ENCODE assay signal across 1 cellular context in the genomic region with DNA sequence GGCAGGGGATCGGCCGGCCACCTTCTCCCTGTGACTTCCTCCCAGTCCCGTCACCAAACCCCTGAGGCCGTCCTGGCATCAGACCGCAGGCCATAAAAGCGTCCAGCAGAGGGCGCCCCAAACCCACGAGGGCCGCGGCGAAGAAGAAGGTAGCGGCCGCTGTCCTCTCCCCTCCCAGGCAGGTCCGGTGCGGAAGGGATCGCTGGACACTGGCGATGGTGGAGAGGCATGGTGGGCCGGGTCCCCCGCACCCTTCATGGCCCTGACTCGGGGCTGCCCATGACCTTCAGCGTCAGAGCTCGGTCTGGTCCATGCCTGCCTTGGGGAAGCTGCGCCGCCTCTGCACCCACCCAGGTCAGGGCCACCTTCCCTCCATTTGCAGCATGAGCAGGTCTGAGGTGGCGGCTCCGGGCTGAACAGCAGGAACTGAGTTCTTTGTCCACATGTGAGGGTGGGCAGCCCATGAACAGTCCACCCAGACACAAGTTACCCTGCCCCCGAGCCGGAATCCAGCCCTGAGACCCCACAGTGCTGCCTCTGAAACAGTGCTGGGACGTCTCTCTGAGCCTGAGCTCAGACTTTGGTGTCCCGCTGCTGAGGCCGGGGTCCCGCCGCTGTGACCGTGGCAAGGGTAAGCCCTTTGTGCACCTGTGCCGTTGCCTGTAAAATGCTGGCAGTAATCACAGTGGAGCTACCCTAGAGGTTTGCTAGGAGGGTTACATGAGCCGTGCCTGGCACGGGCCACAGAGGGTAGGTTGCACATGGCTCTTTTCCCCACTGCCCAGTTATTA.
A peak's percentile ranks its signal among the peaks of the same experiment; 100 is the strongest.
TF ChIP-seq lines count a peak whose summit lies in the region.

No MANE protein-coding gene starts in this region.

TF ChIP-seq in HepG2, 621 proteins besides CTCF, POLR2A, EP300 and RAD21 (continued from another document and continues in another):
- TF ChIP-seq ZNF205 (CRISPR knock-in tag; IDR thresholded peaks at IDR 0.05) (peak; percentile 59; the same call in 1 of the 2 replicates), LCORL (IDR thresholded peaks at IDR 0.05) (no peak), LCORL (CRISPR knock-in tag; IDR thresholded peaks at IDR 0.05) (peak; percentile 90), SIX4 (CRISPR knock-in tag; IDR thresholded peaks at IDR 0.05) (no peak), PHB2 (IDR thresholded peaks at IDR 0.05; ENCODE audit: partially characterized antibody) (no peak), KMT2B (CRISPR knock-in tag; IDR thresholded peaks at IDR 0.05) (peak; percentile 25; the same call in 1 of the 2 replicates), ZNF335 (CRISPR knock-in tag; IDR thresholded peaks at IDR 0.05) (0 out of 2 replicates have a peak, but pooled peaks have one; percentile 64), ZBTB7B (CRISPR knock-in tag; IDR thresholded peaks at IDR 0.05) (no peak), ZFP36L1 (CRISPR knock-in tag; IDR thresholded peaks at IDR 0.05) (no peak), SMAD1 (CRISPR knock-in tag; IDR thresholded peaks at IDR 0.05; ENCODE audit: borderline replicate concordance, low read depth) (no peak; the same call in 1 of the 2 replicates), ZNF207 (IDR thresholded peaks at IDR 0.05; ENCODE audit: borderline replicate concordance) (no peak), ZNF160 (CRISPR knock-in tag; IDR thresholded peaks at IDR 0.05) (0 out of 2 replicates have a peak, but pooled peaks have one; percentile 52), BRD4 (CRISPR knock-in tag; IDR thresholded peaks at IDR 0.05) (no peak), ZFX (CRISPR knock-in tag; IDR thresholded peaks at IDR 0.05; ENCODE audit: low read depth) (peak; percentile 64; the same call in 1 of the 2 replicates), ZFP62 (CRISPR knock-in tag; IDR thresholded peaks at IDR 0.05) (no peak), SOX5 (CRISPR knock-in tag; IDR thresholded peaks at IDR 0.05; ENCODE audit: borderline replicate concordance) (no peak), BHLHE40 (IDR thresholded peaks at IDR 0.05; ENCODE audit: low read length) (no peak), AGO2 (optimal IDR thresholded peaks at IDR 0.05; ENCODE audit: low read depth, low read length) (no peak), ZFAT (CRISPR knock-in tag; conservative IDR thresholded peaks at IDR 0.05) (no peak), CEBPB (IDR thresholded peaks at IDR 0.05; ENCODE audit: borderline replicate concordance, low read depth, low read length) (no peak), ZBTB3 (CRISPR knock-in tag; IDR thresholded peaks at IDR 0.05; ENCODE audit: borderline replicate concordance, low read depth) (no peak), KAT7 (CRISPR knock-in tag; IDR thresholded peaks at IDR 0.05; ENCODE audit: borderline replicate concordance) (peak; percentile 74; the same call in 1 of the 2 replicates), CBX5 (CRISPR knock-in tag; IDR thresholded peaks at IDR 0.05; ENCODE audit: borderline replicate concordance) (peak; percentile 82; the same call in 1 of the 2 replicates)
- TF ChIP-seq, protein P1, sequence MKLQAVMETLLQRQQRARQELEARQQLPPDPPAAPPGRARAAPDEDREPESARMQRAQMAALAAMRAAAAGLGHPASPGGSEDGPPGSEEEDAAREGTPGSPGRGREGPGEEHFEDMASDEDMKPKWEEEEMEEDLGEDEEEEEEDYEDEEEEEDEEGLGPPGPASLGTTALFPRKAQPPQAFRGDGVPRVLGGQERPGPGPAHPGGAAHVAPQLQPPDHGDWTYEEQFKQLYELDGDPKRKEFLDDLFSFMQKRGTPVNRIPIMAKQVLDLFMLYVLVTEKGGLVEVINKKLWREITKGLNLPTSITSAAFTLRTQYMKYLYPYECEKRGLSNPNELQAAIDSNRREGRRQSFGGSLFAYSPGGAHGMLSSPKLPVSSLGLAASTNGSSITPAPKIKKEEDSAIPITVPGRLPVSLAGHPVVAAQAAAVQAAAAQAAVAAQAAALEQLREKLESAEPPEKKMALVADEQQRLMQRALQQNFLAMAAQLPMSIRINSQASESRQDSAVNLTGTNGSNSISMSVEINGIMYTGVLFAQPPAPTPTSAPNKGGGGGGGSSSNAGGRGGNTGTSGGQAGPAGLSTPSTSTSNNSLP (IDR thresholded peaks at IDR 0.05; ENCODE audit: low read depth, low read length): 0 out of 2 replicates have a peak, but pooled peaks have one; percentile 13
- TF ChIP-seq, protein P2, sequence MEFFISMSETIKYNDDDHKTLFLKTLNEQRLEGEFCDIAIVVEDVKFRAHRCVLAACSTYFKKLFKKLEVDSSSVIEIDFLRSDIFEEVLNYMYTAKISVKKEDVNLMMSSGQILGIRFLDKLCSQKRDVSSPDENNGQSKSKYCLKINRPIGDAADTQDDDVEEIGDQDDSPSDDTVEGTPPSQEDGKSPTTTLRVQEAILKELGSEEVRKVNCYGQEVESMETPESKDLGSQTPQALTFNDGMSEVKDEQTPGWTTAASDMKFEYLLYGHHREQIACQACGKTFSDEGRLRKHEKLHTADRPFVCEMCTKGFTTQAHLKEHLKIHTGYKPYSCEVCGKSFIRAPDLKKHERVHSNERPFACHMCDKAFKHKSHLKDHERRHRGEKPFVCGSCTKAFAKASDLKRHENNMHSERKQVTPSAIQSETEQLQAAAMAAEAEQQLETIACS (CRISPR knock-in tag; IDR thresholded peaks at IDR 0.05): no peak
- TF ChIP-seq, protein P3, sequence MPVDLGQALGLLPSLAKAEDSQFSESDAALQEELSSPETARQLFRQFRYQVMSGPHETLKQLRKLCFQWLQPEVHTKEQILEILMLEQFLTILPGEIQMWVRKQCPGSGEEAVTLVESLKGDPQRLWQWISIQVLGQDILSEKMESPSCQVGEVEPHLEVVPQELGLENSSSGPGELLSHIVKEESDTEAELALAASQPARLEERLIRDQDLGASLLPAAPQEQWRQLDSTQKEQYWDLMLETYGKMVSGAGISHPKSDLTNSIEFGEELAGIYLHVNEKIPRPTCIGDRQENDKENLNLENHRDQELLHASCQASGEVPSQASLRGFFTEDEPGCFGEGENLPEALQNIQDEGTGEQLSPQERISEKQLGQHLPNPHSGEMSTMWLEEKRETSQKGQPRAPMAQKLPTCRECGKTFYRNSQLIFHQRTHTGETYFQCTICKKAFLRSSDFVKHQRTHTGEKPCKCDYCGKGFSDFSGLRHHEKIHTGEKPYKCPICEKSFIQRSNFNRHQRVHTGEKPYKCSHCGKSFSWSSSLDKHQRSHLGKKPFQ (CRISPR knock-in tag; IDR thresholded peaks at IDR 0.05; ENCODE audit: insufficient replicate concordance): peak; percentile 15
- TF ChIP-seq, protein P4, sequence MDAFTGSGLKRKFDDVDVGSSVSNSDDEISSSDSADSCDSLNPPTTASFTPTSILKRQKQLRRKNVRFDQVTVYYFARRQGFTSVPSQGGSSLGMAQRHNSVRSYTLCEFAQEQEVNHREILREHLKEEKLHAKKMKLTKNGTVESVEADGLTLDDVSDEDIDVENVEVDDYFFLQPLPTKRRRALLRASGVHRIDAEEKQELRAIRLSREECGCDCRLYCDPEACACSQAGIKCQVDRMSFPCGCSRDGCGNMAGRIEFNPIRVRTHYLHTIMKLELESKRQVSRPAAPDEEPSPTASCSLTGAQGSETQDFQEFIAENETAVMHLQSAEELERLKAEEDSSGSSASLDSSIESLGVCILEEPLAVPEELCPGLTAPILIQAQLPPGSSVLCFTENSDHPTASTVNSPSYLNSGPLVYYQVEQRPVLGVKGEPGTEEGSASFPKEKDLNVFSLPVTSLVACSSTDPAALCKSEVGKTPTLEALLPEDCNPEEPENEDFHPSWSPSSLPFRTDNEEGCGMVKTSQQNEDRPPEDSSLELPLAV (CRISPR knock-in tag; conservative IDR thresholded peaks at IDR 0.05; ENCODE audit: low read depth): no peak
- TF ChIP-seq, protein P5, sequence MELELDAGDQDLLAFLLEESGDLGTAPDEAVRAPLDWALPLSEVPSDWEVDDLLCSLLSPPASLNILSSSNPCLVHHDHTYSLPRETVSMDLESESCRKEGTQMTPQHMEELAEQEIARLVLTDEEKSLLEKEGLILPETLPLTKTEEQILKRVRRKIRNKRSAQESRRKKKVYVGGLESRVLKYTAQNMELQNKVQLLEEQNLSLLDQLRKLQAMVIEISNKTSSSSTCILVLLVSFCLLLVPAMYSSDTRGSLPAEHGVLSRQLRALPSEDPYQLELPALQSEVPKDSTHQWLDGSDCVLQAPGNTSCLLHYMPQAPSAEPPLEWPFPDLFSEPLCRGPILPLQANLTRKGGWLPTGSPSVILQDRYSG (CRISPR knock-in tag; IDR thresholded peaks at IDR 0.05): 0 out of 2 replicates have a peak, but pooled peaks have one; percentile 58
- TF ChIP-seq, protein P6, sequence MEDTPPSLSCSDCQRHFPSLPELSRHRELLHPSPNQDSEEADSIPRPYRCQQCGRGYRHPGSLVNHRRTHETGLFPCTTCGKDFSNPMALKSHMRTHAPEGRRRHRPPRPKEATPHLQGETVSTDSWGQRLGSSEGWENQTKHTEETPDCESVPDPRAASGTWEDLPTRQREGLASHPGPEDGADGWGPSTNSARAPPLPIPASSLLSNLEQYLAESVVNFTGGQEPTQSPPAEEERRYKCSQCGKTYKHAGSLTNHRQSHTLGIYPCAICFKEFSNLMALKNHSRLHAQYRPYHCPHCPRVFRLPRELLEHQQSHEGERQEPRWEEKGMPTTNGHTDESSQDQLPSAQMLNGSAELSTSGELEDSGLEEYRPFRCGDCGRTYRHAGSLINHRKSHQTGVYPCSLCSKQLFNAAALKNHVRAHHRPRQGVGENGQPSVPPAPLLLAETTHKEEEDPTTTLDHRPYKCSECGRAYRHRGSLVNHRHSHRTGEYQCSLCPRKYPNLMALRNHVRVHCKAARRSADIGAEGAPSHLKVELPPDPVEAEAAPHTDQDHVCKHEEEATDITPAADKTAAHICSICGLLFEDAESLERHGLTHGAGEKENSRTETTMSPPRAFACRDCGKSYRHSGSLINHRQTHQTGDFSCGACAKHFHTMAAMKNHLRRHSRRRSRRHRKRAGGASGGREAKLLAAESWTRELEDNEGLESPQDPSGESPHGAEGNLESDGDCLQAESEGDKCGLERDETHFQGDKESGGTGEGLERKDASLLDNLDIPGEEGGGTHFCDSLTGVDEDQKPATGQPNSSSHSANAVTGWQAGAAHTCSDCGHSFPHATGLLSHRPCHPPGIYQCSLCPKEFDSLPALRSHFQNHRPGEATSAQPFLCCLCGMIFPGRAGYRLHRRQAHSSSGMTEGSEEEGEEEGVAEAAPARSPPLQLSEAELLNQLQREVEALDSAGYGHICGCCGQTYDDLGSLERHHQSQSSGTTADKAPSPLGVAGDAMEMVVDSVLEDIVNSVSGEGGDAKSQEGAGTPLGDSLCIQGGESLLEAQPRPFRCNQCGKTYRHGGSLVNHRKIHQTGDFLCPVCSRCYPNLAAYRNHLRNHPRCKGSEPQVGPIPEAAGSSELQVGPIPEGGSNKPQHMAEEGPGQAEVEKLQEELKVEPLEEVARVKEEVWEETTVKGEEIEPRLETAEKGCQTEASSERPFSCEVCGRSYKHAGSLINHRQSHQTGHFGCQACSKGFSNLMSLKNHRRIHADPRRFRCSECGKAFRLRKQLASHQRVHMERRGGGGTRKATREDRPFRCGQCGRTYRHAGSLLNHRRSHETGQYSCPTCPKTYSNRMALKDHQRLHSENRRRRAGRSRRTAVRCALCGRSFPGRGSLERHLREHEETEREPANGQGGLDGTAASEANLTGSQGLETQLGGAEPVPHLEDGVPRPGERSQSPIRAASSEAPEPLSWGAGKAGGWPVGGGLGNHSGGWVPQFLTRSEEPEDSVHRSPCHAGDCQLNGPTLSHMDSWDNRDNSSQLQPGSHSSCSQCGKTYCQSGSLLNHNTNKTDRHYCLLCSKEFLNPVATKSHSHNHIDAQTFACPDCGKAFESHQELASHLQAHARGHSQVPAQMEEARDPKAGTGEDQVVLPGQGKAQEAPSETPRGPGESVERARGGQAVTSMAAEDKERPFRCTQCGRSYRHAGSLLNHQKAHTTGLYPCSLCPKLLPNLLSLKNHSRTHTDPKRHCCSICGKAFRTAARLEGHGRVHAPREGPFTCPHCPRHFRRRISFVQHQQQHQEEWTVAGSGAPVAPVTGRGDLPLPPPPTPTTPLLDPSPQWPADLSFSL (CRISPR knock-in tag; IDR thresholded peaks at IDR 0.05): 0 out of 2 replicates have a peak, but pooled peaks have one; percentile 50
- TF ChIP-seq, protein P7, sequence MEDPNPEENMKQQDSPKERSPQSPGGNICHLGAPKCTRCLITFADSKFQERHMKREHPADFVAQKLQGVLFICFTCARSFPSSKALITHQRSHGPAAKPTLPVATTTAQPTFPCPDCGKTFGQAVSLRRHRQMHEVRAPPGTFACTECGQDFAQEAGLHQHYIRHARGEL (CRISPR knock-in tag; IDR thresholded peaks at IDR 0.05): no peak
- TF ChIP-seq, protein P8, sequence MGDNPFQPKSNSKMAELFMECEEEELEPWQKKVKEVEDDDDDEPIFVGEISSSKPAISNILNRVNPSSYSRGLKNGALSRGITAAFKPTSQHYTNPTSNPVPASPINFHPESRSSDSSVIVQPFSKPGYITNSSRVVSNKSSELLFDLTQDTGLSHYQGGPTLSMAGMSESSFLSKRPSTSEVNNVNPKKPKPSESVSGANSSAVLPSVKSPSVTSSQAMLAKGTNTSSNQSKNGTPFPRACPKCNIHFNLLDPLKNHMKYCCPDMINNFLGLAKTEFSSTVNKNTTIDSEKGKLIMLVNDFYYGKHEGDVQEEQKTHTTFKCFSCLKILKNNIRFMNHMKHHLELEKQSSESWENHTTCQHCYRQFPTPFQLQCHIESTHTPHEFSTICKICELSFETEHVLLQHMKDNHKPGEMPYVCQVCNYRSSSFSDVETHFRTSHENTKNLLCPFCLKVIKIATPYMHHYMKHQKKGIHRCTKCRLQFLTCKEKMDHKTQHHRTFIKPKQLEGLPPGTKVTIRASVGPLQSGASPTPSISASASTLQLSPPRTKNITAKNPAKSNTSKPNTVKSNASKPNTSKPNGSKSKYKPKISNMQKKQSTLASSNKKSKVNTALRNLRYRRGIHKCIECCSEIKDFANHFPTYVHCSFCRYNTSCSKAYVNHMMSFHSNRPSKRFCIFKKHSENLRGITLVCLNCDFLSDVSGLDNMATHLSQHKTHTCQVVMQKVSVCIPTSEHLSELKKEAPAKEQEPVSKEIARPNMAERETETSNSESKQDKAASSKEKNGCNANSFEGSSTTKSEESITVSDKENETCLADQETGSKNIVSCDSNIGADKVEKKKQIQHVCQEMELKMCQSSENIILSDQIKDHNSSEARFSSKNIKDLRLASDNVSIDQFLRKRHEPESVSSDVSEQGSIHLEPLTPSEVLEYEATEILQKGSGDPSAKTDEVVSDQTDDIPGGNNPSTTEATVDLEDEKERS (CRISPR knock-in tag; IDR thresholded peaks at IDR 0.05): peak; percentile 92
- TF ChIP-seq, protein P9, sequence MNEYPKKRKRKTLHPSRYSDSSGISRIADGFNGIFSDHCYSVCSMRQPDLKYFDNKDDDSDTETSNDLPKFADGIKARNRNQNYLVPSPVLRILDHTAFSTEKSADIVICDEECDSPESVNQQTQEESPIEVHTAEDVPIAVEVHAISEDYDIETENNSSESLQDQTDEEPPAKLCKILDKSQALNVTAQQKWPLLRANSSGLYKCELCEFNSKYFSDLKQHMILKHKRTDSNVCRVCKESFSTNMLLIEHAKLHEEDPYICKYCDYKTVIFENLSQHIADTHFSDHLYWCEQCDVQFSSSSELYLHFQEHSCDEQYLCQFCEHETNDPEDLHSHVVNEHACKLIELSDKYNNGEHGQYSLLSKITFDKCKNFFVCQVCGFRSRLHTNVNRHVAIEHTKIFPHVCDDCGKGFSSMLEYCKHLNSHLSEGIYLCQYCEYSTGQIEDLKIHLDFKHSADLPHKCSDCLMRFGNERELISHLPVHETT (CRISPR knock-in tag; conservative IDR thresholded peaks at IDR 0.05): no peak
- TF ChIP-seq, protein P10, sequence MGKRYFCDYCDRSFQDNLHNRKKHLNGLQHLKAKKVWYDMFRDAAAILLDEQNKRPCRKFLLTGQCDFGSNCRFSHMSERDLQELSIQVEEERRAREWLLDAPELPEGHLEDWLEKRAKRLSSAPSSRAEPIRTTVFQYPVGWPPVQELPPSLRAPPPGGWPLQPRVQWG (CRISPR knock-in tag; IDR thresholded peaks at IDR 0.05; ENCODE audit: borderline replicate concordance, low read depth): no peak
